Comparison of ENCODE assay signal across 1 cellular context in the genomic region with DNA sequence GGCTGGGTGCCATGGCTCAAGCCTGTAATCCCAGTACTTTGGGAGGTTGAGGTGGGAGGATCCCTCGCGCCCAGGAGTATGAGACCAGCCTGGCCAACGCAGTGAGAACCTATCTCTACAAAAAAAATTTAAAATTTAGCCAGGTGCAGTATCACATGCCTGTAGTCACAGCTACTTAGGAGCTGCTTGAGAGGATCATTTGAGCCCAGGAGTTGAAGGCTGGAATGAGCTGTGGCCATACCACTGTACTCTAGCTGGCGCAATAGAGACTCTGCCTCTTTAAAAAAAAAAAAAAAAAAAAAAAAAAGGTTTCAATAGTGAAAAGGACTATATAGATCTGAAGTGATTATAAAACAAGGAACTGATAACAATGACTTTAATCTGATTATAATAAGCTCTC.
TF ChIP-seq lines count a peak whose summit lies in the region.

No MANE protein-coding gene starts in this region.

TF ChIP-seq in IMR-90, 13 proteins besides CTCF, POLR2A, EP300 and RAD21:
- TF ChIP-seq MXI1 (IDR thresholded peaks at IDR 0.05; ENCODE audit: borderline replicate concordance, low read depth, low read length) = no peak
- TF ChIP-seq MAZ (IDR thresholded peaks at IDR 0.05; ENCODE audit: borderline replicate concordance, low read depth, low read length) = no peak
- TF ChIP-seq RFX5 (IDR thresholded peaks at IDR 0.05; ENCODE audit: low read depth, low read length) = no peak
- no peak for TF ChIP-seq NFE2L2 (IDR thresholded peaks at IDR 0.05; ENCODE audit: low read depth, low read length)
- no peak for TF ChIP-seq MAFK (IDR thresholded peaks at IDR 0.05; ENCODE audit: low read depth, low read length)
